ENCODE assay signal across 10 cellular contexts in genomic region chr11:128095459-128096096, GRCh38.
DNase-seq lines count a peak whose midpoint lies in the region; ATAC-seq and TF ChIP-seq lines count a peak whose summit lies in the region.
"Had no signal": no experiment of that assay in that cellular context is flagged by ENCODE, and none has a peak within 500 bp of the region (broad histone marks: within the 10 kb centered on the region; RNA-seq: fewer than 3 reads in every experiment).

No MANE protein-coding gene starts in this region.

- H3K27me3 ChIP-seq in A673 (replicated peaks; ENCODE audit: insufficient read depth, low read depth, low read length, poor library complexity): peaks cover 12% of the 10 kb centered on the region
- no peaks in the 10 kb centered on the region for H3K27me3 ChIP-seq in RWPE2 (ENCODE audit: insufficient read depth, poor library complexity, severe bottlenecking)

- no TSS peak for BruUV-seq in A673 (replicated peaks; lab: Mats Ljungman, UMichigan)

- H3K4me1 ChIP-seq in A673 (ENCODE audit: insufficient read depth, low read length, poor library complexity, severe bottlenecking) (no peaks in the 10 kb centered on the region), RWPE2 (ENCODE audit: insufficient read depth, poor library complexity, severe bottlenecking) (peaks cover 9% of the 10 kb centered on the region)

- TF ChIP-seq CTCF in A673 (conservative IDR thresholded peaks at IDR 0.05; ENCODE audit: low read depth, low read length): peak; percentile 28; the same call in 1 of the 2 replicates
- peak; percentile 29; the same call in 2 of the 3 replicates for TF ChIP-seq CTCF in GM12872 (IDR thresholded peaks at IDR 0.05; ENCODE audit: insufficient read depth, low read depth, low read length)
- peak; percentile 35 for TF ChIP-seq CTCF in RWPE2 (IDR thresholded peaks at IDR 0.05; ENCODE audit: poor library complexity, severe bottlenecking)

- ATAC-seq in RWPE2 (ENCODE audit: low read depth): peak; percentile 98
- no peak for ATAC-seq in HG02840 (IDR thresholded peaks at IDR 0.05; ENCODE audit: low FRiP score, unreplicated experiment)
- no peak for ATAC-seq in HG03442 (IDR thresholded peaks at IDR 0.05; ENCODE audit: unreplicated experiment)
- ATAC-seq in HG02623 (IDR thresholded peaks at IDR 0.05; ENCODE audit: unreplicated experiment): no peak

- H3K36me3 ChIP-seq in A673 (ENCODE audit: insufficient read depth, low read length, poor library complexity, severe bottlenecking): no peaks in the 10 kb centered on the region
- no peaks in the 10 kb centered on the region for H3K36me3 ChIP-seq in RWPE2 (ENCODE audit: low read depth)

- POLR2A ChIA-PET in A673 (lab: Charles Lee; ENCODE audit: low non-redundant PET): no interaction called here

- H3K4me3 ChIP-seq in A673 (ENCODE audit: low read depth, low read length, poor library complexity, severe bottlenecking): no peak overlapping the region
- H3K4me3 ChIP-seq in RWPE2 (ENCODE audit: severe bottlenecking): no peak overlapping the region

- intact Hi-C loops in A673 (cut with micrococcal nuclease; ENCODE audit: unreplicated experiment): no loop called here

- no peak overlapping the region for H3K27ac ChIP-seq in A673 (ENCODE audit: low read depth, low read length, poor library complexity, severe bottlenecking)
- H3K27ac ChIP-seq in RWPE2 (ENCODE audit: poor library complexity, severe bottlenecking): peak overlapping the region; percentile 63

- CTCF ChIA-PET in A673 (lab: Charles Lee): no interaction called here

- peak; percentile 15 for DNase-seq in A673 (ENCODE audit: low spot score)
- DNase-seq in RWPE2 (ENCODE audit: low spot score): no peak
- DNase-seq in fibroblast of the conjunctiva (ENCODE audit: low read depth): peak; percentile 40
- DNase-seq in cerebellar cortex (ENCODE audit: low spot score): no peak
- DNase-seq: activated naive CD4-positive, alpha-beta T cell treated with anti-CD3 and anti-CD28 coated beads, Interleukin-2, amount 50 U/mL, for 16 hours; GOT3 had no signal

- no peaks in the 10 kb centered on the region for H3K9me3 ChIP-seq in A673 (ENCODE audit: low read depth, low read length, poor library complexity, severe bottlenecking)
- H3K9me3 ChIP-seq in RWPE2 (ENCODE audit: severe bottlenecking): peaks cover 1% of the 10 kb centered on the region

Comparison
In these comparisons a context has a peak if more than half of its experiments do, and no peak if none do; other contexts are left out.
1. DNase-seq: peak in A673 (single experiment) and fibroblast of the conjunctiva (single experiment); none in RWPE2 (single experiment) and cerebellar cortex (single experiment).
2. Peak in every context shown above with its lines, with median percentiles within 50 percentile points of each other: CTCF ChIP-seq.